23 cellular contexts compared by ENCODE assay signal in the genomic region with DNA sequence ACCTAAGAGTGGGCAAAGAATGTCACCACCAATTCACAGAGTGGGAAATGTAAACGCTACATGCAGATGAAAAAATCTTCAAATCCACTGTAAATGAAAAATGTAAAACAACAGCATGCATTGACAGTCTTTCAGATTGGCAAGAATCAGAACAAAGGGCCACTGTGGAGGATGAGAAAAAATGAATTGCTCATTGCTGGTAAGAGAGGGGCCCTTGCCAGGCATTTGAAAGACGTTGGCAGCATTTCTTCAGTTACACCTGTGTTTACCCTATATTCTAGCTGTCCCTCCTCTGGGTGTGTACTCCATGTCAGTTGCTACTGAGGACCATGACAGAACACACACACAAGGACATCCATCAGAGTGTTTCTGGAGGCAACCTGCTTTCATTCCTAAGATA. TPM values are rescaled to one million over a fixed set of nuclear protein-coding genes. Genes with fewer than 3 reads are reported as not detected.
A peak's percentile ranks its signal among the peaks of the same experiment; 100 is the strongest.
DNase-seq lines count a peak whose midpoint lies in the region; ATAC-seq and TF ChIP-seq lines count a peak whose summit lies in the region.
"Had no signal": no experiment of that assay in that cellular context is flagged by ENCODE, and none has a peak within 500 bp of the region (broad histone marks: within the 10 kb centered on the region; RNA-seq: fewer than 3 reads in every experiment).

No MANE protein-coding gene starts in this region.

- H3K4me1 Mint-ChIP-seq in Caco-2 (ENCODE audit: low read depth, unreplicated experiment), result no peaks in the 10 kb centered on the region
- no peaks in the 10 kb centered on the region for H3K4me1 Mint-ChIP-seq in CD8-positive, alpha-beta T cell (ENCODE audit: low read depth)
- H3K4me1 Mint-ChIP-seq: CD14-positive monocyte; CD4-positive, alpha-beta memory T cell had no signal

- H3K36me3 Mint-ChIP-seq in Caco-2 (ENCODE audit: insufficient read depth, unreplicated experiment), result no peaks in the 10 kb centered on the region
- no peaks in the 10 kb centered on the region for H3K36me3 Mint-ChIP-seq in CD8-positive, alpha-beta T cell
- H3K36me3 Mint-ChIP-seq: CD14-positive monocyte; CD4-positive, alpha-beta memory T cell had no signal

- H3K27ac Mint-ChIP-seq in Caco-2 (ENCODE audit: unreplicated experiment), result no peak overlapping the region
- no peak overlapping the region for H3K27ac Mint-ChIP-seq in CD8-positive, alpha-beta T cell
- H3K27ac Mint-ChIP-seq: CD14-positive monocyte; CD4-positive, alpha-beta memory T cell; HFFc6 had no signal

- no TSS peak for BruUV-seq in Caco-2 (replicated peaks; lab: Mats Ljungman, UMichigan)

- peak overlapping the region in 34 of 59 donors; percentile 0 to 74 (median 40) for H3K27ac ChIP-seq in dorsolateral prefrontal cortex
- H3K27ac ChIP-seq in CD8-positive, alpha-beta T cell (ENCODE audit: low read depth, low read length), result no peak overlapping the region
- H3K27ac ChIP-seq in left lung, result no peak overlapping the region
- H3K27ac ChIP-seq: 22Rv1, A549, BLaER1 had no signal

- peak overlapping the region in 1 of 59 donors; percentile 35 for H3K4me3 ChIP-seq in dorsolateral prefrontal cortex
- H3K4me3 ChIP-seq in Caco-2 (ENCODE audit: low read depth, low read length), result no peak overlapping the region
- no peak overlapping the region for H3K4me3 ChIP-seq in CD8-positive, alpha-beta T cell (ENCODE audit: low read depth, low read length)
- no peak overlapping the region for H3K4me3 ChIP-seq in left lung
- H3K4me3 ChIP-seq: A549, BLaER1 had no signal

- H3K9me3 Mint-ChIP-seq in Caco-2 (ENCODE audit: unreplicated experiment), result no peaks in the 10 kb centered on the region
- no peaks in the 10 kb centered on the region for H3K9me3 Mint-ChIP-seq in CD8-positive, alpha-beta T cell
- H3K9me3 Mint-ChIP-seq: CD4-positive, alpha-beta memory T cell; HFFc6 had no signal

- no peaks in the 10 kb centered on the region for H3K36me3 ChIP-seq in Caco-2 (ENCODE audit: control insufficient read depth, insufficient read depth, low read length)
- H3K36me3 ChIP-seq in CD8-positive, alpha-beta T cell (ENCODE audit: insufficient read depth, low read length), result no peaks in the 10 kb centered on the region
- no peaks in the 10 kb centered on the region for H3K36me3 ChIP-seq in left lung
- H3K36me3 ChIP-seq: BLaER1 had no signal

- CTCF ChIA-PET in Caco-2 (lab: Charles Lee), result no interaction called here
- CTCF ChIA-PET in CD8-positive, alpha-beta T cell (lab: Charles Lee), result no interaction called here

- peak; percentile 3 for DNase-seq in Ammon's horn (ENCODE audit: low spot score)
- DNase-seq in dorsolateral prefrontal cortex, result no peak
- DNase-seq in medulla oblongata (ENCODE audit: extremely low spot score), result peak; percentile 36
- peak; percentile 36 for DNase-seq in putamen (ENCODE audit: low spot score)
- DNase-seq in Caco-2, result no peak
- no peak for DNase-seq in CD8-positive, alpha-beta T cell
- no peak for DNase-seq in left lung
- DNase-seq: AML-193; CD4-positive, alpha-beta memory T cell; COR-L47; DMS153; DMS79 treated with DMSO at 0.1 percent for 48 hours; GF-D8; GOT3; H7; HFFc6 had no signal

- POLR2A ChIA-PET in Caco-2 (lab: Charles Lee), result no interaction called here
- POLR2A ChIA-PET in CD8-positive, alpha-beta T cell (lab: Charles Lee), result no interaction called here

- H3K27me3 ChIP-seq in dorsolateral prefrontal cortex (no peaks in the 10 kb centered on the region), Caco-2 (replicated peaks; ENCODE audit: control insufficient read depth, insufficient read depth, low read length) (no peaks in the 10 kb centered on the region), left lung (no peaks in the 10 kb centered on the region)
- H3K27me3 ChIP-seq in CD8-positive, alpha-beta T cell (ENCODE audit: insufficient read depth, low read length), result no peaks in the 10 kb centered on the region
- H3K27me3 ChIP-seq: BLaER1 had no signal

- no peak for ATAC-seq in CD8-positive, alpha-beta T cell
- ATAC-seq in activated CD4-positive, CD25-positive, alpha-beta regulatory T cell treated with anti-CD3 and anti-CD28 coated beads, Interleukin-2, amount 50 U/mL, for 24 hours, result no peak
- ATAC-seq in left lung, result no peak
- ATAC-seq: A549, HCT116 had no signal

- H3K4me3 Mint-ChIP-seq in Caco-2 (ENCODE audit: unreplicated experiment), result no peak overlapping the region
- no peak overlapping the region for H3K4me3 Mint-ChIP-seq in CD8-positive, alpha-beta T cell
- H3K4me3 Mint-ChIP-seq: CD14-positive monocyte; CD4-positive, alpha-beta memory T cell; HFFc6 had no signal

- peaks cover 2% of the 10 kb centered on the region for H3K27me3 Mint-ChIP-seq in Caco-2 (ENCODE audit: insufficient read depth, unreplicated experiment)
- peaks cover 15% of the 10 kb centered on the region for H3K27me3 Mint-ChIP-seq in CD8-positive, alpha-beta T cell (ENCODE audit: low read depth)

- intact Hi-C loops in dorsolateral prefrontal cortex (cut with DNase I), result no loop called here
- intact Hi-C loops in Caco-2 (cut with micrococcal nuclease; ENCODE audit: unreplicated experiment), result no loop called here
- intact Hi-C loops in CD8-positive, alpha-beta T cell (cut with DNase I, micrococcal nuclease), result no loop called here
- intact Hi-C loops in left lung (cut with DNase I), result no loop called here

- H3K4me1 ChIP-seq in Caco-2, result no peaks in the 10 kb centered on the region
- H3K4me1 ChIP-seq in CD8-positive, alpha-beta T cell (ENCODE audit: insufficient read depth, low read length), result no peaks in the 10 kb centered on the region
- H3K4me1 ChIP-seq in left lung, result no peaks in the 10 kb centered on the region
- H3K4me1 ChIP-seq: A549, BLaER1 had no signal

- TF ChIP-seq CTCF in dorsolateral prefrontal cortex (IDR thresholded peaks at IDR 0.05 in 54 of 56, conservative IDR thresholded peaks at IDR 0.05 in 2 of 56; ENCODE audit: low read depth in 1 of 56, partially characterized antibody in 56 of 56), result no peak
- no peak for TF ChIP-seq CTCF in Caco-2 (IDR thresholded peaks at IDR 0.05; ENCODE audit: insufficient read depth in 1 of 2, low read depth in 1 of 2, low read length in 1 of 2, severe bottlenecking in 1 of 2, unreplicated experiment in 1 of 2)
- TF ChIP-seq CTCF in CD8-positive, alpha-beta T cell (IDR thresholded peaks at IDR 0.05), result no peak
- TF ChIP-seq CTCF in left lung (IDR thresholded peaks at IDR 0.05), result no peak

- H3K9me3 ChIP-seq in Caco-2 (no peaks in the 10 kb centered on the region), left lung (no peaks in the 10 kb centered on the region)
- no peaks in the 10 kb centered on the region for H3K9me3 ChIP-seq in CD8-positive, alpha-beta T cell (ENCODE audit: low read length)
- H3K9me3 ChIP-seq: A549, BLaER1 had no signal

RNA-seq across cellular contexts. Expression of gene AADACL3, which starts 25.8 kb away (rescaled TPM):
- not detected for total RNA-seq in dorsolateral prefrontal cortex
- not detected in 2 replicates for total RNA-seq in Caco-2 (2022)
- not detected for total RNA-seq in CD8-positive, alpha-beta T cell
- total RNA-seq in left lung, result not detected
- total RNA-seq: CD4-positive, alpha-beta memory T cell; HFFc6; HT1080 had no signal

RNA-seq across cellular contexts. Expression of gene AADACL4, which starts 46.3 kb away (rescaled TPM):
- not detected for total RNA-seq in dorsolateral prefrontal cortex
- total RNA-seq in Caco-2 (2022), result not detected in 2 replicates
- total RNA-seq in CD8-positive, alpha-beta T cell, result not detected
- not detected for total RNA-seq in left lung
- total RNA-seq: CD4-positive, alpha-beta memory T cell; H7; HFFc6; HT1080 had no signal

RNA-seq across cellular contexts. Expression of gene CFAP107, which starts 55.8 kb away (rescaled TPM):
- total RNA-seq in dorsolateral prefrontal cortex, result 1 to 10 TPM in 1 of 120 experiments, under 1 TPM in 6, not detected in 113; 0.17 to 1.1 (median 0.55) TPM
- not detected in 2 replicates for total RNA-seq in Caco-2 (2022)
- not detected for total RNA-seq in CD8-positive, alpha-beta T cell
- 1 to 10 TPM in 1 of 2 donors, not detected in 1; 1.1 TPM for total RNA-seq in left lung
- total RNA-seq: CD4-positive, alpha-beta memory T cell; H7; HFFc6; HT1080 had no signal

Comparison
In these comparisons a context has a peak if more than half of its experiments do, and no peak if none do; other contexts are left out.
1. DNase-seq: peak in Ammon's horn (single experiment), medulla oblongata (single experiment) and putamen (single experiment); none in dorsolateral prefrontal cortex (0 of 10), Caco-2 (0 of 2), CD8-positive, alpha-beta T cell (0 of 7) and left lung (0 of 2).
2. H3K27ac ChIP-seq: peak in dorsolateral prefrontal cortex (34 of 59); none in CD8-positive, alpha-beta T cell (single experiment) and left lung (0 of 2).